Comparison of ENCODE assay signal across 8 cellular contexts in the genomic region with DNA sequence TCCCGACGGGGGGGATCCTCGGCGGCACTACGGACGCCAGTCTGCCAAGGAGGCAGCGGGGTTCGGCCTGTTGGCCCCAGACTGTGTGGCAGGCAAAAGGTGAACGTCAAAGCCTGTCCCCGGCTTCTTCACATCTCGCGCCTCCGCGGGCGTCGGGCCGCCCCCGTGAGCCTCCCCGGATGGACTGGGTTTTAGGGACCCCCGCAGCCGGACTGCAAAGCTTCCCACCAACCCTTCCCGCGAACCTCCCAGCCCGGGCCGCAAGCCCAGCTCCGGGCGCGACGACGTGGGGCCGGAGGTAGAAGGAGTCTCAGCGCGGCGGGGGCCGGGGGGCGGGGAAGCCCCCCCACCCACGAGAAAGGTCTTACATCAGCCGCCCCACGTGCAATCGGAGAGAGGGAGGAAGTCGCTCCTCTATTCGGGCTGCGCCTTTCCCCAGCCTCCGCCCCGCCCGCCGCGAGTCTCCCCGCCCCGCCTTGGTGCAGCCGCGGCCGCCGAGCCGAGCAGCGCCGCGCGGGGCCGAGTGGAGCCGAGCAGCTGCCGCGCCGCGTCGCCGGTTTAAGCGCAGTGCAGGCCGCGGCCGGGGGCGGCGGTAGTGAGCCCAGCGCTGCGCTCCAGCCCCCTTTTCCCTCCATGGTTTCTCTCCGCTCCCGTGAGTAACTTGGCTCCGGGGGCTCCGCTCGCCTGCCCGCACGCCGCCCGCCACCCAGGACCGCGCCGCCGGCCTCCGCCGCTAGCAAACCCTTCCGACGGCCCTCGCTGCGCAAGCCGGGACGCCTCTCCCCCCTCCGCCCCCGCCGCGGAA. TPM values are rescaled to one million over a fixed set of nuclear protein-coding genes. Genes with fewer than 3 reads are reported as not detected.
A peak's percentile ranks its signal among the peaks of the same experiment; 100 is the strongest.
DNase-seq lines count a peak whose midpoint lies in the region; ATAC-seq and TF ChIP-seq lines count a peak whose summit lies in the region.

ANP32B (plus strand) TSS at position 623 of the 805 bp plus-strand sequence. CDS start 215 bp downstream, outside the sequence.

- H3K4me1 ChIP-seq in mucosa of stomach (ENCODE audit: control insufficient read depth, insufficient read depth, low read length), result peaks cover 20% of the 10 kb centered on the region

- peak; percentile 54 for TF ChIP-seq CTCF in epithelial cell of proximal tubule (conservative IDR thresholded peaks at IDR 0.05; ENCODE audit: low read depth, low read length)

- H3K9me3 ChIP-seq in mucosa of stomach (ENCODE audit: control insufficient read depth, low read length), result no peaks in the 10 kb centered on the region

- H3K36me3 ChIP-seq in mucosa of stomach (ENCODE audit: control insufficient read depth, insufficient read depth, low read length), result no peaks in the 10 kb centered on the region

- H3K27me3 ChIP-seq in mucosa of stomach (ENCODE audit: control insufficient read depth, insufficient read depth, low read length), result no peaks in the 10 kb centered on the region

- DNase-seq in DMS114 treated with DMSO at 0.1 percent for 48 hours (lab: John Stamatoyannopoulos, UW; ENCODE audit: unreplicated experiment), result peak; percentile 48
- DNase-seq in HuH-7 (ENCODE audit: low spot score), result peak; percentile 84
- DNase-seq in OCI-M1 (lab: John Stamatoyannopoulos, UW), result peak; percentile 97
- DNase-seq in activated T-cell treated with anti-CD3 and anti-CD28 coated beads for 48 hours (ENCODE audit: low read depth), result peak; percentile 97
- DNase-seq in epithelial cell of proximal tubule (ENCODE audit: low read depth), result no peak
- peak; percentile 95 for DNase-seq in stimulated activated CD8-positive, alpha-beta memory T cell treated with anti-CD3 and anti-CD28 coated beads, Interleukin-4, amount 100 ng/mL, for 48 hours

- ATAC-seq in GM21447 (IDR thresholded peaks at IDR 0.05; ENCODE audit: unreplicated experiment), result peak; percentile 59

- H3K9ac ChIP-seq in mucosa of stomach (ENCODE audit: low read length), result peak within 1 kb of the TSS; percentile 96

- H3K4me3 ChIP-seq in epithelial cell of proximal tubule (ENCODE audit: low read depth, low read length) (peak within 1 kb of the TSS; percentile 91), mucosa of stomach (ENCODE audit: low read length) (peak within 1 kb of the TSS; percentile 87)

RNA-seq across cellular contexts. Expression of gene ANP32B, which starts in this region (rescaled TPM):
- total RNA-seq in epithelial cell of proximal tubule, result 35.8 and 39.2 TPM in 2 replicates
